ENCODE assay signal across 10 cellular contexts in the genomic region with DNA sequence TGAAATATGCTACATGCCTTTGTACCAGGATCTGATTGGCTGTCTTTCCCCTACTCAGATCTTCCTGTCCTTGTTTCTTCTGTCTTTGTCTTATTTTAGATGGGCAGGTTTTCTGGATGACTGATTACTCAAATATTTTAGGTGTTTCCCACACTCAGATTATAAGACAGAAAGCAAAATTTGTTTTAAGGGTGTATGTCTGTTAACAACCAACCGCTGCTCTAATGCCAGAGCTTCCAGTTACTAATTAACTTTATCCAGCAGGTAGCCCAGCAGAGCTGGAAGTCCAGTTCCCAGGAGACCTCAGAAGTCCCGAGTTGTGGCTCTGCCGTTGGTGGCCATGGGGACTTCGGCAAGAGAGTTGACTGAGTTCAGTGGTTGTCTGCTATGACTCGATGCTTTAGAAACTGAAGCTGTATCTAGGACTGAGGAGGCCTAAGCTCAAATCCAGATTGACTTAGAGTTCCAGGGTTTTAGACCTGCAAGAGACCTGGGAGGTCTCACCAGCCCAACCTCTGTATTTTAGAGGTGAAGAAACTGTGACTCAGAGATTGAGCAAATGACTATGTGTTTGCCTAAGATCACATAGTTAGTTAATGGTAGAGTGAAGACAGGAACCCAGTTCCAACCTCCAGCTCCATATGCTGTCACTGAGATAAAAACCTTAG.
DNase-seq lines count a peak whose midpoint lies in the region; ATAC-seq and TF ChIP-seq lines count a peak whose summit lies in the region.
"Had no signal": no experiment of that assay in that cellular context is flagged by ENCODE, and none has a peak within 500 bp of the region (broad histone marks: within the 10 kb centered on the region; RNA-seq: fewer than 3 reads in every experiment).

No MANE protein-coding gene starts in this region.

- H3K9me3 Mint-ChIP-seq in activated T-cell treated with anti-CD3 and anti-CD28 coated beads, Interleukin-2, amount 50 U/mL, for 24 hours: peaks cover 5% of the 10 kb centered on the region
- no peaks in the 10 kb centered on the region for H3K9me3 Mint-ChIP-seq in stimulated activated memory B cell treated with anti-CD40 and anti-IgM and Interleukin-4, amounts not matched to agents 10 μg/mL and 1 μg/mL and 100 μg/mL, for 72 hours
- H3K9me3 Mint-ChIP-seq: brain had no signal

- TF ChIP-seq CTCF in epithelial cell of esophagus (IDR thresholded peaks at IDR 0.05; ENCODE audit: insufficient read depth, low read depth, low read length, missing control alignments): no peak

- peaks cover 4% of the 10 kb centered on the region for H3K27me3 Mint-ChIP-seq in activated T-cell treated with anti-CD3 and anti-CD28 coated beads, Interleukin-2, amount 50 U/mL, for 24 hours
- H3K27me3 Mint-ChIP-seq in stimulated activated memory B cell treated with anti-CD40 and anti-IgM and Interleukin-4, amounts not matched to agents 10 μg/mL and 1 μg/mL and 100 μg/mL, for 72 hours: no peaks in the 10 kb centered on the region

- DNase-seq in activated T-cell treated with anti-CD3 and anti-CD28 coated beads, Interleukin-2, amount 50 U/mL, for 24 hours: peak; percentile 70
- DNase-seq in activated T-cell treated with anti-CD3 and anti-CD28 coated beads, Interleukin-2, amount 50 U/mL, for 1 hour: no peak
- peak; percentile 75 for DNase-seq in LoVo (ENCODE audit: low spot score)
- peak; percentile 81 for DNase-seq in epithelial cell of esophagus (ENCODE audit: low read depth)

- no peak for TF ChIP-seq POLR2A in GM18505 (IDR thresholded peaks at IDR 0.05; ENCODE audit: borderline replicate concordance, extremely low read depth, insufficient read depth, insufficient read length)

- peak overlapping the region; percentile 56 for H3K4me3 Mint-ChIP-seq in activated T-cell treated with anti-CD3 and anti-CD28 coated beads, Interleukin-2, amount 50 U/mL, for 24 hours
- H3K4me3 Mint-ChIP-seq in stimulated activated memory B cell treated with anti-CD40 and anti-IgM and Interleukin-4, amounts not matched to agents 10 μg/mL and 1 μg/mL and 100 μg/mL, for 72 hours: no peak overlapping the region
- H3K4me3 Mint-ChIP-seq: brain had no signal

- no peak overlapping the region for H3K4me3 ChIP-seq in epithelial cell of esophagus (ENCODE audit: low read length)
- H3K4me3 ChIP-seq: gastroesophageal sphincter had no signal

- peak overlapping the region; percentile 97 for H3K27ac Mint-ChIP-seq in activated T-cell treated with anti-CD3 and anti-CD28 coated beads, Interleukin-2, amount 50 U/mL, for 24 hours
- no peak overlapping the region for H3K27ac Mint-ChIP-seq in stimulated activated memory B cell treated with anti-CD40 and anti-IgM and Interleukin-4, amounts not matched to agents 10 μg/mL and 1 μg/mL and 100 μg/mL, for 72 hours
- H3K27ac Mint-ChIP-seq: brain had no signal

- H3K4me1 Mint-ChIP-seq in activated T-cell treated with anti-CD3 and anti-CD28 coated beads, Interleukin-2, amount 50 U/mL, for 24 hours (ENCODE audit: low read depth): peaks cover 44% of the 10 kb centered on the region
- H3K4me1 Mint-ChIP-seq in stimulated activated memory B cell treated with anti-CD40 and anti-IgM and Interleukin-4, amounts not matched to agents 10 μg/mL and 1 μg/mL and 100 μg/mL, for 72 hours: no peaks in the 10 kb centered on the region
- H3K4me1 Mint-ChIP-seq: brain had no signal

- no peaks in the 10 kb centered on the region for H3K36me3 Mint-ChIP-seq in activated T-cell treated with anti-CD3 and anti-CD28 coated beads, Interleukin-2, amount 50 U/mL, for 24 hours (ENCODE audit: low read depth)
- no peaks in the 10 kb centered on the region for H3K36me3 Mint-ChIP-seq in stimulated activated memory B cell treated with anti-CD40 and anti-IgM and Interleukin-4, amounts not matched to agents 10 μg/mL and 1 μg/mL and 100 μg/mL, for 72 hours
- H3K36me3 Mint-ChIP-seq: brain had no signal

- ATAC-seq in stimulated activated memory B cell treated with anti-CD40 and anti-IgM and Interleukin-4, amounts not matched to agents 10 μg/mL and 1 μg/mL and 100 μg/mL, for 72 hours: peak; percentile 48
- ATAC-seq in HG03025 (IDR thresholded peaks at IDR 0.05; ENCODE audit: low FRiP score, unreplicated experiment) (no peak), GM18505 (IDR thresholded peaks at IDR 0.05; ENCODE audit: unreplicated experiment) (no peak), GM21423 (IDR thresholded peaks at IDR 0.05; ENCODE audit: unreplicated experiment) (no peak)
- ATAC-seq: gastroesophageal sphincter had no signal
